ENCODE assay signal across 2 cellular contexts in genomic region chrX:150212672-150213480, GRCh38.
TF ChIP-seq lines count a peak whose summit lies in the region.

No MANE protein-coding gene starts in this region.

TF ChIP-seq in H1, 55 proteins besides CTCF, POLR2A, EP300 and RAD21 (continued from another document):
- TF ChIP-seq POLR2AphosphoS5 (IDR thresholded peaks at IDR 0.05; ENCODE audit: low read depth, low read length) (no peak), PHF8 (conservative IDR thresholded peaks at IDR 0.05; ENCODE audit: low read depth, low read length) (no peak), CTBP2 (IDR thresholded peaks at IDR 0.05; ENCODE audit: borderline replicate concordance, insufficient read depth, insufficient read length, low read length) (no peak), SRF (IDR thresholded peaks at IDR 0.05; ENCODE audit: low read depth, low read length) (no peak), CBX8 (IDR thresholded peaks at IDR 0.05; ENCODE audit: borderline replicate concordance, low read depth, low read length) (no peak), SIRT6 (IDR thresholded peaks at IDR 0.05; ENCODE audit: low read length) (no peak), TBP (IDR thresholded peaks at IDR 0.05; ENCODE audit: low read depth, low read length) (no peak)
- TF ChIP-seq, protein P1, sequence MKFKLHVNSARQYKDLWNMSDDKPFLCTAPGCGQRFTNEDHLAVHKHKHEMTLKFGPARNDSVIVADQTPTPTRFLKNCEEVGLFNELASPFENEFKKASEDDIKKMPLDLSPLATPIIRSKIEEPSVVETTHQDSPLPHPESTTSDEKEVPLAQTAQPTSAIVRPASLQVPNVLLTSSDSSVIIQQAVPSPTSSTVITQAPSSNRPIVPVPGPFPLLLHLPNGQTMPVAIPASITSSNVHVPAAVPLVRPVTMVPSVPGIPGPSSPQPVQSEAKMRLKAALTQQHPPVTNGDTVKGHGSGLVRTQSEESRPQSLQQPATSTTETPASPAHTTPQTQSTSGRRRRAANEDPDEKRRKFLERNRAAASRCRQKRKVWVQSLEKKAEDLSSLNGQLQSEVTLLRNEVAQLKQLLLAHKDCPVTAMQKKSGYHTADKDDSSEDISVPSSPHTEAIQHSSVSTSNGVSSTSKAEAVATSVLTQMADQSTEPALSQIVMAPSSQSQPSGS (IDR thresholded peaks at IDR 0.05; ENCODE audit: low read length), result no peak

TF ChIP-seq in HepG2, 621 proteins besides CTCF, POLR2A, EP300 and RAD21 (continued from another document):
- TF ChIP-seq PREB (CRISPR knock-in tag; IDR thresholded peaks at IDR 0.05), result no peak
- no peak for TF ChIP-seq PAWR (CRISPR knock-in tag; IDR thresholded peaks at IDR 0.05; ENCODE audit: borderline replicate concordance)
- TF ChIP-seq SMC3 (IDR thresholded peaks at IDR 0.05; ENCODE audit: low read length), result peak; percentile 17; the same call in 1 of the 2 replicates
- TF ChIP-seq XRCC5 (optimal IDR thresholded peaks at IDR 0.05; ENCODE audit: low read length), result no peak
